In the genomic region with DNA sequence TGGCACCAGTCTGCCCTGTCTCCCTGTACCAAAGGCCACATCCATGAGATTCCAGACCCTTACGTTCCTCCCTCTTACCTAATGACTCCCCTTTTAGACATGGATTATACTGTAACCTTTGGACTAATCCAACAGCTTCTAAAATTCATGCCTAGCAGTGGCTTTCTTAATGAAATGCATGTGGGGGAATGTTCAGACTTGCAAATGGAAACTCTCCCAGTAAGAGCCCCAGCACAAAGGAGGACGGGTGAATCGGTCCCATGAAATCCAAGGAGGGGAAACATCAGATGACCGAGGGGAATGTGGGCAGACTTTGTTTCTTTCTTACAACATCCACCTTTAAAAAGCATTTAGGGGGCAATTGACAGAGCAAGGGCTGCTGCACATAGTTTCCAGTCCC, we compare ENCODE assay signal across 2 cellular contexts.
TF ChIP-seq lines count a peak whose summit lies in the region.

No MANE protein-coding gene starts in this region.

TF ChIP-seq in GM23338, 12 proteins besides CTCF, POLR2A, EP300 and RAD21 (continued from another document):
- TF ChIP-seq, protein P1, sequence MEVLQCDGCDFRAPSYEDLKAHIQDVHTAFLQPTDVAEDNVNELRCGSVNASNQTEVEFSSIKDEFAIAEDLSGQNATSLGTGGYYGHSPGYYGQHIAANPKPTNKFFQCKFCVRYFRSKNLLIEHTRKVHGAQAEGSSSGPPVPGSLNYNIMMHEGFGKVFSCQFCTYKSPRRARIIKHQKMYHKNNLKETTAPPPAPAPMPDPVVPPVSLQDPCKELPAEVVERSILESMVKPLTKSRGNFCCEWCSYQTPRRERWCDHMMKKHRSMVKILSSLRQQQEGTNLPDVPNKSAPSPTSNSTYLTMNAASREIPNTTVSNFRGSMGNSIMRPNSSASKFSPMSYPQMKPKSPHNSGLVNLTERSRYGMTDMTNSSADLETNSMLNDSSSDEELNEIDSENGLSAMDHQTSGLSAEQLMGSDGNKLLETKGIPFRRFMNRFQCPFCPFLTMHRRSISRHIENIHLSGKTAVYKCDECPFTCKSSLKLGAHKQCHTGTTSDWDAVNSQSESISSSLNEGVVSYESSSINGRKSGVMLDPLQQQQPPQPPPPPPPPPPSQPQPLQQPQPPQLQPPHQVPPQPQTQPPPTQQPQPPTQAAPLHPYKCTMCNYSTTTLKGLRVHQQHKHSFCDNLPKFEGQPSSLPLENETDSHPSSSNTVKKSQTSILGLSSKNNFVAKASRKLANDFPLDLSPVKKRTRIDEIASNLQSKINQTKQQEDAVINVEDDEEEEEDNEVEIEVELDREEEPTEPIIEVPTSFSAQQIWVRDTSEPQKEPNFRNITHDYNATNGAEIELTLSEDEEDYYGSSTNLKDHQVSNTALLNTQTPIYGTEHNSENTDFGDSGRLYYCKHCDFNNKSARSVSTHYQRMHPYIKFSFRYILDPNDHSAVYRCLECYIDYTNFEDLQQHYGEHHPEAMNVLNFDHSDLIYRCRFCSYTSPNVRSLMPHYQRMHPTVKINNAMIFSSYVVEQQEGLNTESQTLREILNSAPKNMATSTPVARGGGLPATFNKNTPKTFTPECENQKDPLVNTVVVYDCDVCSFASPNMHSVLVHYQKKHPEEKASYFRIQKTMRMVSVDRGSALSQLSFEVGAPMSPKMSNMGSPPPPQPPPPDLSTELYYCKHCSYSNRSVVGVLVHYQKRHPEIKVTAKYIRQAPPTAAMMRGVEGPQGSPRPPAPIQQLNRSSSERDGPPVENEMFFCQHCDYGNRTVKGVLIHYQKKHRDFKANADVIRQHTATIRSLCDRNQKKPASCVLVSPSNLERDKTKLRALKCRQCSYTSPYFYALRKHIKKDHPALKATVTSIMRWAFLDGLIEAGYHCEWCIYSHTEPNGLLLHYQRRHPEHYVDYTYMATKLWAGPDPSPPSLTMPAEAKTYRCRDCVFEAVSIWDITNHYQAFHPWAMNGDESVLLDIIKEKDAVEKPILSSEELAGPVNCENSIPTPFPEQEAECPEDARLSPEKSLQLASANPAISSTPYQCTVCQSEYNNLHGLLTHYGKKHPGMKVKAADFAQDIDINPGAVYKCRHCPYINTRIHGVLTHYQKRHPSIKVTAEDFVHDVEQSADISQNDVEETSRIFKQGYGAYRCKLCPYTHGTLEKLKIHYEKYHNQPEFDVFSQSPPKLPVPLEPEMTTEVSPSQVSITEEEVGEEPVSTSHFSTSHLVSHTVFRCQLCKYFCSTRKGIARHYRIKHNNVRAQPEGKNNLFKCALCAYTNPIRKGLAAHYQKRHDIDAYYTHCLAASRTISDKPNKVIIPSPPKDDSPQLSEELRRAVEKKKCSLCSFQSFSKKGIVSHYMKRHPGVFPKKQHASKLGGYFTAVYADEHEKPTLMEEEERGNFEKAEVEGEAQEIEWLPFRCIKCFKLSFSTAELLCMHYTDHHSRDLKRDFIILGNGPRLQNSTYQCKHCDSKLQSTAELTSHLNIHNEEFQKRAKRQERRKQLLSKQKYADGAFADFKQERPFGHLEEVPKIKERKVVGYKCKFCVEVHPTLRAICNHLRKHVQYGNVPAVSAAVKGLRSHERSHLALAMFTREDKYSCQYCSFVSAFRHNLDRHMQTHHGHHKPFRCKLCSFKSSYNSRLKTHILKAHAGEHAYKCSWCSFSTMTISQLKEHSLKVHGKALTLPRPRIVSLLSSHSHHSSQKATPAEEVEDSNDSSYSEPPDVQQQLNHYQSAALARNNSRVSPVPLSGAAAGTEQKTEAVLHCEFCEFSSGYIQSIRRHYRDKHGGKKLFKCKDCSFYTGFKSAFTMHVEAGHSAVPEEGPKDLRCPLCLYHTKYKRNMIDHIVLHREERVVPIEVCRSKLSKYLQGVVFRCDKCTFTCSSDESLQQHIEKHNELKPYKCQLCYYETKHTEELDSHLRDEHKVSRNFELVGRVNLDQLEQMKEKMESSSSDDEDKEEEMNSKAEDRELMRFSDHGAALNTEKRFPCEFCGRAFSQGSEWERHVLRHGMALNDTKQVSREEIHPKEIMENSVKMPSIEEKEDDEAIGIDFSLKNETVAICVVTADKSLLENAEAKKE (CRISPR knock-in tag; IDR thresholded peaks at IDR 0.05): no peak
- TF ChIP-seq JUNB (IDR thresholded peaks at IDR 0.05; ENCODE audit: unreplicated experiment) (no peak), STAT1 (IDR thresholded peaks at IDR 0.05; ENCODE audit: unreplicated experiment) (no peak), EZH2phosphoT487 (IDR thresholded peaks at IDR 0.05; ENCODE audit: unreplicated experiment) (no peak)
- TF ChIP-seq, protein P2, sequence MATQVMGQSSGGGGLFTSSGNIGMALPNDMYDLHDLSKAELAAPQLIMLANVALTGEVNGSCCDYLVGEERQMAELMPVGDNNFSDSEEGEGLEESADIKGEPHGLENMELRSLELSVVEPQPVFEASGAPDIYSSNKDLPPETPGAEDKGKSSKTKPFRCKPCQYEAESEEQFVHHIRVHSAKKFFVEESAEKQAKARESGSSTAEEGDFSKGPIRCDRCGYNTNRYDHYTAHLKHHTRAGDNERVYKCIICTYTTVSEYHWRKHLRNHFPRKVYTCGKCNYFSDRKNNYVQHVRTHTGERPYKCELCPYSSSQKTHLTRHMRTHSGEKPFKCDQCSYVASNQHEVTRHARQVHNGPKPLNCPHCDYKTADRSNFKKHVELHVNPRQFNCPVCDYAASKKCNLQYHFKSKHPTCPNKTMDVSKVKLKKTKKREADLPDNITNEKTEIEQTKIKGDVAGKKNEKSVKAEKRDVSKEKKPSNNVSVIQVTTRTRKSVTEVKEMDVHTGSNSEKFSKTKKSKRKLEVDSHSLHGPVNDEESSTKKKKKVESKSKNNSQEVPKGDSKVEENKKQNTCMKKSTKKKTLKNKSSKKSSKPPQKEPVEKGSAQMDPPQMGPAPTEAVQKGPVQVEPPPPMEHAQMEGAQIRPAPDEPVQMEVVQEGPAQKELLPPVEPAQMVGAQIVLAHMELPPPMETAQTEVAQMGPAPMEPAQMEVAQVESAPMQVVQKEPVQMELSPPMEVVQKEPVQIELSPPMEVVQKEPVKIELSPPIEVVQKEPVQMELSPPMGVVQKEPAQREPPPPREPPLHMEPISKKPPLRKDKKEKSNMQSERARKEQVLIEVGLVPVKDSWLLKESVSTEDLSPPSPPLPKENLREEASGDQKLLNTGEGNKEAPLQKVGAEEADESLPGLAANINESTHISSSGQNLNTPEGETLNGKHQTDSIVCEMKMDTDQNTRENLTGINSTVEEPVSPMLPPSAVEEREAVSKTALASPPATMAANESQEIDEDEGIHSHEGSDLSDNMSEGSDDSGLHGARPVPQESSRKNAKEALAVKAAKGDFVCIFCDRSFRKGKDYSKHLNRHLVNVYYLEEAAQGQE (IDR thresholded peaks at IDR 0.05; ENCODE audit: unreplicated experiment): no peak
TF ChIP-seq in GM23338: peak in this region for 0.

TF ChIP-seq in WTC11, 78 proteins besides CTCF, POLR2A, EP300 and RAD21 (continued from another document and continues in another):
- TF ChIP-seq, protein P3, sequence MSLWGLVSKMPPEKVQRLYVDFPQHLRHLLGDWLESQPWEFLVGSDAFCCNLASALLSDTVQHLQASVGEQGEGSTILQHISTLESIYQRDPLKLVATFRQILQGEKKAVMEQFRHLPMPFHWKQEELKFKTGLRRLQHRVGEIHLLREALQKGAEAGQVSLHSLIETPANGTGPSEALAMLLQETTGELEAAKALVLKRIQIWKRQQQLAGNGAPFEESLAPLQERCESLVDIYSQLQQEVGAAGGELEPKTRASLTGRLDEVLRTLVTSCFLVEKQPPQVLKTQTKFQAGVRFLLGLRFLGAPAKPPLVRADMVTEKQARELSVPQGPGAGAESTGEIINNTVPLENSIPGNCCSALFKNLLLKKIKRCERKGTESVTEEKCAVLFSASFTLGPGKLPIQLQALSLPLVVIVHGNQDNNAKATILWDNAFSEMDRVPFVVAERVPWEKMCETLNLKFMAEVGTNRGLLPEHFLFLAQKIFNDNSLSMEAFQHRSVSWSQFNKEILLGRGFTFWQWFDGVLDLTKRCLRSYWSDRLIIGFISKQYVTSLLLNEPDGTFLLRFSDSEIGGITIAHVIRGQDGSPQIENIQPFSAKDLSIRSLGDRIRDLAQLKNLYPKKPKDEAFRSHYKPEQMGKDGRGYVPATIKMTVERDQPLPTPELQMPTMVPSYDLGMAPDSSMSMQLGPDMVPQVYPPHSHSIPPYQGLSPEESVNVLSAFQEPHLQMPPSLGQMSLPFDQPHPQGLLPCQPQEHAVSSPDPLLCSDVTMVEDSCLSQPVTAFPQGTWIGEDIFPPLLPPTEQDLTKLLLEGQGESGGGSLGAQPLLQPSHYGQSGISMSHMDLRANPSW (CRISPR knock-in tag; conservative IDR thresholded peaks at IDR 0.05; ENCODE audit: low read depth): no peak
- TF ChIP-seq NFYB (CRISPR knock-in tag; conservative IDR thresholded peaks at IDR 0.05; ENCODE audit: low read depth) (no peak), ZNF121 (CRISPR knock-in tag; IDR thresholded peaks at IDR 0.05) (no peak), TEAD4 (CRISPR knock-in tag; IDR thresholded peaks at IDR 0.05) (no peak), PRRX2 (CRISPR knock-in tag; IDR thresholded peaks at IDR 0.05) (no peak), SMAD4 (CRISPR knock-in tag; IDR thresholded peaks at IDR 0.05) (no peak), SOX15 (CRISPR knock-in tag; IDR thresholded peaks at IDR 0.05) (no peak), KAT7 (CRISPR knock-in tag; IDR thresholded peaks at IDR 0.05; ENCODE audit: borderline replicate concordance) (no peak)
- TF ChIP-seq, protein P4, sequence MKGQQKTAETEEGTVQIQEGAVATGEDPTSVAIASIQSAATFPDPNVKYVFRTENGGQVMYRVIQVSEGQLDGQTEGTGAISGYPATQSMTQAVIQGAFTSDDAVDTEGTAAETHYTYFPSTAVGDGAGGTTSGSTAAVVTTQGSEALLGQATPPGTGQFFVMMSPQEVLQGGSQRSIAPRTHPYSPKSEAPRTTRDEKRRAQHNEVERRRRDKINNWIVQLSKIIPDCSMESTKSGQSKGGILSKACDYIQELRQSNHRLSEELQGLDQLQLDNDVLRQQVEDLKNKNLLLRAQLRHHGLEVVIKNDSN (CRISPR knock-in tag; IDR thresholded peaks at IDR 0.05): no peak
- TF ChIP-seq, protein P5, sequence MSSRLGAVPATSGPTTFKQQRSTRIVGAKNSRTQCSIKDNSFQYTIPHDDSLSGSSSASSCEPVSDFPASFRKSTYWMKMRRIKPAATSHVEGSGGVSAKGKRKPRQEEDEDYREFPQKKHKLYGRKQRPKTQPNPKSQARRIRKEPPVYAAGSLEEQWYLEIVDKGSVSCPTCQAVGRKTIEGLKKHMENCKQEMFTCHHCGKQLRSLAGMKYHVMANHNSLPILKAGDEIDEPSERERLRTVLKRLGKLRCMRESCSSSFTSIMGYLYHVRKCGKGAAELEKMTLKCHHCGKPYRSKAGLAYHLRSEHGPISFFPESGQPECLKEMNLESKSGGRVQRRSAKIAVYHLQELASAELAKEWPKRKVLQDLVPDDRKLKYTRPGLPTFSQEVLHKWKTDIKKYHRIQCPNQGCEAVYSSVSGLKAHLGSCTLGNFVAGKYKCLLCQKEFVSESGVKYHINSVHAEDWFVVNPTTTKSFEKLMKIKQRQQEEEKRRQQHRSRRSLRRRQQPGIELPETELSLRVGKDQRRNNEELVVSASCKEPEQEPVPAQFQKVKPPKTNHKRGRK (CRISPR knock-in tag; IDR thresholded peaks at IDR 0.05; ENCODE audit: borderline replicate concordance): no peak
- TF ChIP-seq, protein P6, sequence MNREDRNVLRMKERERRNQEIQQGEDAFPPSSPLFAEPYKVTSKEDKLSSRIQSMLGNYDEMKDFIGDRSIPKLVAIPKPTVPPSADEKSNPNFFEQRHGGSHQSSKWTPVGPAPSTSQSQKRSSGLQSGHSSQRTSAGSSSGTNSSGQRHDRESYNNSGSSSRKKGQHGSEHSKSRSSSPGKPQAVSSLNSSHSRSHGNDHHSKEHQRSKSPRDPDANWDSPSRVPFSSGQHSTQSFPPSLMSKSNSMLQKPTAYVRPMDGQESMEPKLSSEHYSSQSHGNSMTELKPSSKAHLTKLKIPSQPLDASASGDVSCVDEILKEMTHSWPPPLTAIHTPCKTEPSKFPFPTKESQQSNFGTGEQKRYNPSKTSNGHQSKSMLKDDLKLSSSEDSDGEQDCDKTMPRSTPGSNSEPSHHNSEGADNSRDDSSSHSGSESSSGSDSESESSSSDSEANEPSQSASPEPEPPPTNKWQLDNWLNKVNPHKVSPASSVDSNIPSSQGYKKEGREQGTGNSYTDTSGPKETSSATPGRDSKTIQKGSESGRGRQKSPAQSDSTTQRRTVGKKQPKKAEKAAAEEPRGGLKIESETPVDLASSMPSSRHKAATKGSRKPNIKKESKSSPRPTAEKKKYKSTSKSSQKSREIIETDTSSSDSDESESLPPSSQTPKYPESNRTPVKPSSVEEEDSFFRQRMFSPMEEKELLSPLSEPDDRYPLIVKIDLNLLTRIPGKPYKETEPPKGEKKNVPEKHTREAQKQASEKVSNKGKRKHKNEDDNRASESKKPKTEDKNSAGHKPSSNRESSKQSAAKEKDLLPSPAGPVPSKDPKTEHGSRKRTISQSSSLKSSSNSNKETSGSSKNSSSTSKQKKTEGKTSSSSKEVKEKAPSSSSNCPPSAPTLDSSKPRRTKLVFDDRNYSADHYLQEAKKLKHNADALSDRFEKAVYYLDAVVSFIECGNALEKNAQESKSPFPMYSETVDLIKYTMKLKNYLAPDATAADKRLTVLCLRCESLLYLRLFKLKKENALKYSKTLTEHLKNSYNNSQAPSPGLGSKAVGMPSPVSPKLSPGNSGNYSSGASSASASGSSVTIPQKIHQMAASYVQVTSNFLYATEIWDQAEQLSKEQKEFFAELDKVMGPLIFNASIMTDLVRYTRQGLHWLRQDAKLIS (CRISPR knock-in tag; IDR thresholded peaks at IDR 0.05; ENCODE audit: borderline replicate concordance): no peak
- TF ChIP-seq, protein P7, sequence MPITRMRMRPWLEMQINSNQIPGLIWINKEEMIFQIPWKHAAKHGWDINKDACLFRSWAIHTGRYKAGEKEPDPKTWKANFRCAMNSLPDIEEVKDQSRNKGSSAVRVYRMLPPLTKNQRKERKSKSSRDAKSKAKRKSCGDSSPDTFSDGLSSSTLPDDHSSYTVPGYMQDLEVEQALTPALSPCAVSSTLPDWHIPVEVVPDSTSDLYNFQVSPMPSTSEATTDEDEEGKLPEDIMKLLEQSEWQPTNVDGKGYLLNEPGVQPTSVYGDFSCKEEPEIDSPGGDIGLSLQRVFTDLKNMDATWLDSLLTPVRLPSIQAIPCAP (CRISPR knock-in tag; IDR thresholded peaks at IDR 0.05): no peak
- TF ChIP-seq, protein P8, sequence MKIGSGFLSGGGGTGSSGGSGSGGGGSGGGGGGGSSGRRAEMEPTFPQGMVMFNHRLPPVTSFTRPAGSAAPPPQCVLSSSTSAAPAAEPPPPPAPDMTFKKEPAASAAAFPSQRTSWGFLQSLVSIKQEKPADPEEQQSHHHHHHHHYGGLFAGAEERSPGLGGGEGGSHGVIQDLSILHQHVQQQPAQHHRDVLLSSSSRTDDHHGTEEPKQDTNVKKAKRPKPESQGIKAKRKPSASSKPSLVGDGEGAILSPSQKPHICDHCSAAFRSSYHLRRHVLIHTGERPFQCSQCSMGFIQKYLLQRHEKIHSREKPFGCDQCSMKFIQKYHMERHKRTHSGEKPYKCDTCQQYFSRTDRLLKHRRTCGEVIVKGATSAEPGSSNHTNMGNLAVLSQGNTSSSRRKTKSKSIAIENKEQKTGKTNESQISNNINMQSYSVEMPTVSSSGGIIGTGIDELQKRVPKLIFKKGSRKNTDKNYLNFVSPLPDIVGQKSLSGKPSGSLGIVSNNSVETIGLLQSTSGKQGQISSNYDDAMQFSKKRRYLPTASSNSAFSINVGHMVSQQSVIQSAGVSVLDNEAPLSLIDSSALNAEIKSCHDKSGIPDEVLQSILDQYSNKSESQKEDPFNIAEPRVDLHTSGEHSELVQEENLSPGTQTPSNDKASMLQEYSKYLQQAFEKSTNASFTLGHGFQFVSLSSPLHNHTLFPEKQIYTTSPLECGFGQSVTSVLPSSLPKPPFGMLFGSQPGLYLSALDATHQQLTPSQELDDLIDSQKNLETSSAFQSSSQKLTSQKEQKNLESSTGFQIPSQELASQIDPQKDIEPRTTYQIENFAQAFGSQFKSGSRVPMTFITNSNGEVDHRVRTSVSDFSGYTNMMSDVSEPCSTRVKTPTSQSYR (CRISPR knock-in tag; IDR thresholded peaks at IDR 0.05): no peak
